14 cellular contexts compared by ENCODE assay signal in genomic region chr7:43847496-43847895, GRCh38.
"Had no signal": no experiment of that assay in that cellular context is flagged by ENCODE, and none has a peak within 500 bp of the region (broad histone marks: within the 10 kb centered on the region; RNA-seq: fewer than 3 reads in every experiment).

No MANE protein-coding gene starts in this region.

- ATAC-seq: activated CD4-positive, alpha-beta T cell treated with anti-CD3 and anti-CD28 coated beads for 36 hours; gastroesophageal sphincter; right lobe of liver; stimulated activated memory B cell treated with anti-CD40 and anti-IgM and Interleukin-4, amounts not matched to agents 10 μg/mL and 1 μg/mL and 100 μg/mL, for 72 hours had no signal

- DNase-seq: activated CD4-positive, alpha-beta memory T cell treated with anti-CD3 and anti-CD28 coated beads, Interleukin-2, amount 10 ng/mL, durations not matched to agents 7 days and 5 days; activated CD4-positive, alpha-beta T cell treated with anti-CD3 and anti-CD28 coated beads for 36 hours; activated naive CD8-positive, alpha-beta T cell treated with anti-CD3 and anti-CD28 coated beads, Interleukin-2, amount 10 ng/mL, durations not matched to agents 7 days and 5 days; activated T-cell treated with anti-CD3 and anti-CD28 coated beads, Interleukin-2, amount 50 U/mL, for 48 hours; aorta; effector CD8-positive, alpha-beta T cell; mesendoderm; occipital lobe; right lobe of liver; spleen; stimulated activated CD4-positive, alpha-beta T cell treated with anti-CD3 and anti-CD28 coated beads, Interleukin-1b, Interleukin-23, amount 100 ng/mL, for 48 hours; transverse colon had no signal
